27 cellular contexts compared by ENCODE assay signal in genomic region chr11:32101791-32102190, GRCh38.
"Had no signal": no experiment of that assay in that cellular context is flagged by ENCODE, and none has a peak within 500 bp of the region (broad histone marks: within the 10 kb centered on the region; RNA-seq: fewer than 3 reads in every experiment).

No MANE protein-coding gene starts in this region.

- H3K27ac ChIP-seq: foreskin keratinocyte, lower lobe of right lung, neural progenitor cell, right atrium auricular region, suprapubic skin, transverse colon, vagina had no signal

- H3K4me3 ChIP-seq: esophagus muscularis mucosa, gastroesophageal sphincter, heart right ventricle, lower lobe of right lung, neural progenitor cell, right atrium auricular region, smooth muscle cell, suprapubic skin, transverse colon, vagina had no signal

- DNase-seq: effector CD8-positive, alpha-beta T cell; endodermal cell; foreskin keratinocyte; heart right ventricle; immature natural killer cell; islet precursor cell; kidney glomerular epithelial cell; left colon; left ventricle myocardium superior; lower lobe of right lung; natural killer cell; stimulated activated CD4-positive, alpha-beta T cell treated with anti-CD3 and anti-CD28 coated beads, Interleukin-12 subunit alpha, Interleukin-12 subunit beta, amount 100 ng/mL, for 4 hours; stimulated activated CD4-positive, alpha-beta T cell treated with anti-CD3 and anti-CD28 coated beads, Interleukin-1b, Interleukin-23, amount 100 ng/mL, for 48 hours; stimulated activated CD4-positive, alpha-beta T cell treated with anti-CD3 and anti-CD28 coated beads, Interleukin-4, amount 100 ng/mL, for 1 hour; stimulated activated CD8-positive, alpha-beta memory T cell treated with anti-CD3 and anti-CD28 coated beads, Interleukin-4, amount 100 ng/mL, for 48 hours; stimulated activated naive CD4-positive, alpha-beta T cell; stimulated activated naive CD8-positive, alpha-beta T cell treated with anti-CD3 and anti-CD28 coated beads, Interleukin-15, amount 100 ng/mL, for 72 hours; transverse colon had no signal

- H3K27ac Mint-ChIP-seq: endodermal cell, natural killer cell, neural progenitor cell, progenitor cell of endocrine pancreas had no signal

- H3K4me1 Mint-ChIP-seq: neural progenitor cell had no signal

- H3K9me3 Mint-ChIP-seq: endodermal cell, immature natural killer cell, natural killer cell, neural progenitor cell had no signal

- H3K27me3 Mint-ChIP-seq: progenitor cell of endocrine pancreas; stimulated activated naive CD8-positive, alpha-beta T cell treated with anti-CD3 and anti-CD28 coated beads, Interleukin-15, amount 100 ng/mL, for 72 hours had no signal

- H3K4me1 ChIP-seq: foreskin keratinocyte, gastroesophageal sphincter, lower lobe of right lung, neural progenitor cell, parathyroid adenoma, suprapubic skin, transverse colon, vagina had no signal

- H3K27me3 ChIP-seq: esophagus muscularis mucosa, foreskin keratinocyte, gastroesophageal sphincter, heart right ventricle, neural progenitor cell, right atrium auricular region, suprapubic skin, transverse colon, vagina had no signal

- H3K4me2 ChIP-seq: neural progenitor cell, smooth muscle cell had no signal

- H3K9ac ChIP-seq: neural progenitor cell, parathyroid adenoma had no signal

- H3K4me3 Mint-ChIP-seq: endodermal cell; immature natural killer cell; natural killer cell; neural progenitor cell; stimulated activated naive CD8-positive, alpha-beta T cell treated with anti-CD3 and anti-CD28 coated beads, Interleukin-15, amount 100 ng/mL, for 72 hours had no signal

- H3K79me2 ChIP-seq: parathyroid adenoma had no signal

- H2AFZ ChIP-seq: neural progenitor cell, parathyroid adenoma had no signal

- H3K9me3 ChIP-seq: esophagus muscularis mucosa, gastroesophageal sphincter, heart right ventricle, lower lobe of right lung, right atrium auricular region, suprapubic skin, transverse colon, vagina had no signal
